9 cellular contexts compared by ENCODE assay signal in the genomic region with DNA sequence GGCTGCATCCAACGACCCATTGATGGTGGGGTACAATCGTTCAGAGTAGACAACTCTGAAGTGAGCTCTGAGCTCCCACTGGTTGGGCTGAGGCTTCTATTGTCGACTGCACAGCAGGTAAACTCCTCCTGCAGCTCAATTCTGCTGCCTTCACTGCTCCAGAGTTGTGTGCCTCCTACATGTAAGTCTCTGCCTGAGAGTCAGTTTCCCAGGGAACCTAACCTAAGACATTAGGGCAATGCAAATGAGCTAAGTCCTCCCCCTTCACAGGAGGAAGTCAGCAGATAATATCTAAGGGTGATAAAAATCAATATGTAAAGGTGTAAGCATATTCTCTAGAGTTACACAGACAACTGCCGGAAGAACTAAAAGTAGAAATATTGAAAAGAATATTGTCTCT. TPM values are rescaled to one million over a fixed set of nuclear protein-coding genes. Genes with fewer than 3 reads are reported as not detected.
DNase-seq lines count a peak whose midpoint lies in the region; ATAC-seq and TF ChIP-seq lines count a peak whose summit lies in the region.
"Had no signal": no experiment of that assay in that cellular context is flagged by ENCODE, and none has a peak within 500 bp of the region (broad histone marks: within the 10 kb centered on the region; RNA-seq: fewer than 3 reads in every experiment).

No MANE protein-coding gene starts in this region.

- POLR2A ChIA-PET in PC-9 (lab: Charles Lee; ENCODE audit: unreplicated experiment) = no interaction called here

- H3K79me2 ChIP-seq in PC-9 (ENCODE audit: low read depth) = no peaks in the 10 kb centered on the region

- H3K9me2 ChIP-seq in PC-9 (ENCODE audit: insufficient read depth) = no peaks in the 10 kb centered on the region

- H3K4me3 ChIP-seq in right atrium auricular region = no peak overlapping the region
- no peak overlapping the region for H3K4me3 ChIP-seq in PC-9

- DNase-seq in activated effector memory CD4-positive, alpha-beta T cell treated with Interleukin-2 at 50 U/mL for 16 hours = peak; percentile 6
- no peak for DNase-seq in T1000 (lab: John Stamatoyannopoulos, UW)
- no peak for DNase-seq in activated naive CD4-positive, alpha-beta T cell (lab: John Stamatoyannopoulos, UW)
- DNase-seq in right atrium auricular region (ENCODE audit: low spot score) = no peak
- no peak for DNase-seq in PC-9
- DNase-seq: NCI-H510A treated with DMSO at 0.1 percent for 48 hours had no signal

- H2AFZ ChIP-seq in PC-9 = no peak overlapping the region

- peaks cover 0 to 7% of the 10 kb centered on the region in 2 donors for H3K4me1 ChIP-seq in right atrium auricular region
- no peaks in the 10 kb centered on the region for H3K4me1 ChIP-seq in PC-9 (replicated peaks; ENCODE audit: insufficient read depth)

- H4K20me1 ChIP-seq in PC-9 (ENCODE audit: insufficient read depth) = no peaks in the 10 kb centered on the region

- no peaks in the 10 kb centered on the region for H3F3A ChIP-seq in PC-9 (ENCODE audit: insufficient read depth, low read depth)

- H3K27ac ChIP-seq in right atrium auricular region = no peak overlapping the region
- no peak overlapping the region for H3K27ac ChIP-seq in PC-9

- H3K36me3 ChIP-seq in right atrium auricular region = no peaks in the 10 kb centered on the region
- no peaks in the 10 kb centered on the region for H3K36me3 ChIP-seq in PC-9 (ENCODE audit: low read depth)

- H3K9me3 ChIP-seq in right atrium auricular region (no peaks in the 10 kb centered on the region), PC-9 (ENCODE audit: insufficient read depth, low read depth) (no peaks in the 10 kb centered on the region)

- no peak for TF ChIP-seq CTCF in right atrium auricular region (IDR thresholded peaks at IDR 0.05)
- no peak for TF ChIP-seq CTCF in PC-9 (conservative IDR thresholded peaks at IDR 0.05)

- CTCF ChIA-PET in PC-9 (lab: Charles Lee) = no interaction called here

- BruUV-seq in PC-9 (replicated peaks; lab: Mats Ljungman, UMichigan) = no TSS peak

- H3K27me3 ChIP-seq in right atrium auricular region (no peaks in the 10 kb centered on the region), PC-9 (ENCODE audit: insufficient read depth, low read depth) (no peaks in the 10 kb centered on the region)

- H3K4me2 ChIP-seq in PC-9 = no peak overlapping the region

- ATAC-seq in GM18499 (IDR thresholded peaks at IDR 0.05; ENCODE audit: insufficient read depth, unreplicated experiment) (peak; percentile 51), GM19467 (IDR thresholded peaks at IDR 0.05; ENCODE audit: unreplicated experiment) (peak; percentile 48), HG03139 (IDR thresholded peaks at IDR 0.05; ENCODE audit: unreplicated experiment) (peak; percentile 56)

- intact Hi-C loops in PC-9 (cut with micrococcal nuclease; ENCODE audit: unreplicated experiment) = no loop called here

RNA-seq across cellular contexts. Expression of gene ACYP2, which starts 22.5 kb away (rescaled TPM):
- total RNA-seq in right atrium auricular region (10 to 100 TPM; 32.7 to 48.1 TPM), PC-9 (2021) (23.9 and 25.9 TPM in 2 replicates)
